In genomic region chr2:164976301-164976700, GRCh38 we compare ENCODE assay signal across 15 cellular contexts. TPM values are rescaled to one million over a fixed set of nuclear protein-coding genes. Genes with fewer than 3 reads are reported as not detected.
DNase-seq lines count a peak whose midpoint lies in the region; ATAC-seq and TF ChIP-seq lines count a peak whose summit lies in the region.
"Had no signal": no experiment of that assay in that cellular context is flagged by ENCODE, and none has a peak within 500 bp of the region (broad histone marks: within the 10 kb centered on the region; RNA-seq: fewer than 3 reads in every experiment).

No MANE protein-coding gene starts in this region.

- TF ChIP-seq RAD21 in SK-N-SH (IDR thresholded peaks at IDR 0.05; ENCODE audit: low read length): no peak

- H3K4me1 ChIP-seq in GM23248 (ENCODE audit: insufficient read depth) (peaks cover 37% of the 10 kb centered on the region), SK-N-SH (ENCODE audit: control insufficient read depth in 1 of 2, insufficient read depth in 2 of 2, low read depth in 1 of 2, low read length in 1 of 2) (peaks cover 11 to 24% of the 10 kb centered on the region in 2 experiments; a peak in 3 of 4 replicates)

- H3K9me2 ChIP-seq in GM23248 (ENCODE audit: insufficient read depth) (no peaks in the 10 kb centered on the region), SK-N-SH (no peaks in the 10 kb centered on the region)

- H3K27ac ChIP-seq in GM23248 (no peak overlapping the region), SK-N-SH (ENCODE audit: low read depth in 2 of 2, low read length in 1 of 2) (peak overlapping the region in 1 of 2 experiments; percentile 71; a peak in 1 of 4 replicates)
- H3K27ac ChIP-seq: BLaER1 had no signal

- POLR2A ChIA-PET in SK-N-SH (lab: Yijun Ruan, JAX): no interaction called here

- ATAC-seq in GM18907 (IDR thresholded peaks at IDR 0.05; ENCODE audit: unreplicated experiment): no peak

- no peak for TF ChIP-seq CTCF in SK-N-SH (IDR thresholded peaks at IDR 0.05)
- no peak for TF ChIP-seq CTCF in retinal pigment epithelial cell (conservative IDR thresholded peaks at IDR 0.05; ENCODE audit: low read depth, low read length)
- no peak for TF ChIP-seq CTCF in GM20000 (IDR thresholded peaks at IDR 0.05; ENCODE audit: extremely low read depth, missing control alignments)

- H3K79me2 ChIP-seq in GM23248 (ENCODE audit: insufficient read depth): no peaks in the 10 kb centered on the region
- no peaks in the 10 kb centered on the region for H3K79me2 ChIP-seq in SK-N-SH (ENCODE audit: insufficient read depth)

- H4K20me1 ChIP-seq in GM23248 (ENCODE audit: insufficient read depth) (no peaks in the 10 kb centered on the region; the same call in 1 of the 2 replicates), SK-N-SH (ENCODE audit: insufficient read depth) (no peaks in the 10 kb centered on the region)
- H4K20me1 ChIP-seq: BLaER1 had no signal

- H3K9ac ChIP-seq in GM23248 (no peak overlapping the region), SK-N-SH (no peak overlapping the region)
- H3K9ac ChIP-seq: BLaER1 had no signal

- 43 to 48% methylated on average over 3 of the region's 3 CpGs for WGBS in GM23248 (ENCODE audit: low coverage in 1 of 2, low lambda C conversion rate in 2 of 2, missing lambda C conversion rate in 2 of 2), 2 experiments
- WGBS in SK-N-SH (ENCODE audit: low lambda C conversion rate): 79% methylated on average over 3 of the region's 3 CpGs

- CTCF ChIA-PET in SK-N-SH (lab: Yijun Ruan, JAX): no interaction called here

- DNase-seq in GM23248: peak; percentile 19
- DNase-seq in SK-N-SH: no peak
- DNase-seq in fibroblast of gingiva (ENCODE audit: low read depth): peak; percentile 54
- peak; percentile 92 for DNase-seq in retinal pigment epithelial cell (ENCODE audit: low read depth)
- DNase-seq in activated T-cell treated with anti-CD3 and anti-CD28 coated beads, Interleukin-2, amount 50 U/mL, for 48 hours: no peak
- DNase-seq in GM20000 (ENCODE audit: low spot score): no peak
- DNase-seq in HCEC 1CT: no peak
- DNase-seq: EL; NCI-H1048; NCI-H2227 treated with DMSO at 0.1 percent for 48 hours; NK-92 treated with Interleukin-12 subunit alpha and Interleukin-12 subunit beta, amount 100 ng/mL, for 24 hours had no signal

- TF ChIP-seq EP300 in SK-N-SH (IDR thresholded peaks at IDR 0.05; ENCODE audit: borderline replicate concordance in 1 of 2, low read depth in 1 of 2, low read length in 1 of 2): 0 out of 4 replicates have a peak, but pooled peaks of 1 of the 2 experiments have one; percentile 19

- in situ Hi-C loops in GM23248 (cut with MboI): no loop called here

- H3K27me3 ChIP-seq in GM23248 (replicated peaks; ENCODE audit: insufficient read depth): no peaks in the 10 kb centered on the region
- H3K27me3 ChIP-seq in SK-N-SH (ENCODE audit: insufficient read depth): no peaks in the 10 kb centered on the region
- H3K27me3 ChIP-seq: BLaER1 had no signal

- H3K4me3 ChIP-seq in GM23248 (no peak overlapping the region), SK-N-SH (ENCODE audit: low read depth in 2 of 2, low read length in 1 of 2) (no peak overlapping the region), retinal pigment epithelial cell (ENCODE audit: low read length) (no peak overlapping the region)
- H3K4me3 ChIP-seq: BLaER1, HAP-1 had no signal

- peak overlapping the region; percentile 39 for H3K4me2 ChIP-seq in GM23248 (ENCODE audit: unreplicated experiment)
- no peak overlapping the region for H3K4me2 ChIP-seq in SK-N-SH

- H2AFZ ChIP-seq in GM23248: peak overlapping the region; percentile 4; the same call in 1 of the 2 replicates
- H2AFZ ChIP-seq in SK-N-SH (ENCODE audit: low read depth): no peak overlapping the region

- H3F3A ChIP-seq in GM23248 (ENCODE audit: insufficient read depth): peaks cover 20% of the 10 kb centered on the region
- H3F3A ChIP-seq in SK-N-SH (replicated peaks; ENCODE audit: insufficient read depth): peaks cover 18% of the 10 kb centered on the region

- no peaks in the 10 kb centered on the region for H3K9me3 ChIP-seq in GM23248 (ENCODE audit: low read depth)
- H3K9me3 ChIP-seq in SK-N-SH: no peaks in the 10 kb centered on the region
- H3K9me3 ChIP-seq: BLaER1, HAP-1 had no signal

- H3K36me3 ChIP-seq in GM23248 (ENCODE audit: low read depth) (no peaks in the 10 kb centered on the region), SK-N-SH (replicated peaks in 1 of 2; ENCODE audit: control insufficient read depth in 1 of 2, insufficient read depth in 2 of 2, low read length in 1 of 2) (no peaks in the 10 kb centered on the region)
- H3K36me3 ChIP-seq: BLaER1, HAP-1 had no signal

TF ChIP-seq in SK-N-SH, 30 proteins besides CTCF, POLR2A, EP300 and RAD21:
- TF ChIP-seq TCF12 (IDR thresholded peaks at IDR 0.05) (peak; percentile 33; the same call in 1 of the 2 replicates), CHD2 (IDR thresholded peaks at IDR 0.05; ENCODE audit: low read length, partially characterized antibody) (no peak)

RNA-seq across cellular contexts. Expression of gene SLC38A11, which starts 21.0 kb away (rescaled TPM):
- total RNA-seq in GM23248 (2014; rRNA removed; shearing (Covaris generic)): not detected in 2 replicates
- not detected in 2 replicates for polyA plus RNA-seq in GM23248 (2016; fragmentation: Nextera tagmentation; extraction: Ambion mirVana)
- not detected in 2 replicates for polyA plus RNA-seq in SK-N-SH (2012; rRNA removed)
- polyA plus RNA-seq in SK-N-SH (2012; cell fraction: cytosol; rRNA removed): 0.01 and 0.05 TPM in 2 replicates
- polyA plus RNA-seq in SK-N-SH (2012; cell fraction: nucleus; rRNA removed): 0.05 TPM in 1 of 2 replicates, not detected in the other
- total RNA-seq: SK-MEL-5 had no signal

Comparison
In these comparisons a context has a peak if more than half of its experiments do, and no peak if none do; other contexts are left out.
1. DNase-seq: peak in GM23248 (single experiment), fibroblast of gingiva (single experiment) and retinal pigment epithelial cell (single experiment); none in SK-N-SH (single experiment), activated T-cell treated with anti-CD3 and anti-CD28 coated beads, Interleukin-2, amount 50 U/mL, for 48 hours (0 of 2), GM20000 (single experiment) and HCEC 1CT (single experiment).